9 cellular contexts compared by ENCODE assay signal in the genomic region with DNA sequence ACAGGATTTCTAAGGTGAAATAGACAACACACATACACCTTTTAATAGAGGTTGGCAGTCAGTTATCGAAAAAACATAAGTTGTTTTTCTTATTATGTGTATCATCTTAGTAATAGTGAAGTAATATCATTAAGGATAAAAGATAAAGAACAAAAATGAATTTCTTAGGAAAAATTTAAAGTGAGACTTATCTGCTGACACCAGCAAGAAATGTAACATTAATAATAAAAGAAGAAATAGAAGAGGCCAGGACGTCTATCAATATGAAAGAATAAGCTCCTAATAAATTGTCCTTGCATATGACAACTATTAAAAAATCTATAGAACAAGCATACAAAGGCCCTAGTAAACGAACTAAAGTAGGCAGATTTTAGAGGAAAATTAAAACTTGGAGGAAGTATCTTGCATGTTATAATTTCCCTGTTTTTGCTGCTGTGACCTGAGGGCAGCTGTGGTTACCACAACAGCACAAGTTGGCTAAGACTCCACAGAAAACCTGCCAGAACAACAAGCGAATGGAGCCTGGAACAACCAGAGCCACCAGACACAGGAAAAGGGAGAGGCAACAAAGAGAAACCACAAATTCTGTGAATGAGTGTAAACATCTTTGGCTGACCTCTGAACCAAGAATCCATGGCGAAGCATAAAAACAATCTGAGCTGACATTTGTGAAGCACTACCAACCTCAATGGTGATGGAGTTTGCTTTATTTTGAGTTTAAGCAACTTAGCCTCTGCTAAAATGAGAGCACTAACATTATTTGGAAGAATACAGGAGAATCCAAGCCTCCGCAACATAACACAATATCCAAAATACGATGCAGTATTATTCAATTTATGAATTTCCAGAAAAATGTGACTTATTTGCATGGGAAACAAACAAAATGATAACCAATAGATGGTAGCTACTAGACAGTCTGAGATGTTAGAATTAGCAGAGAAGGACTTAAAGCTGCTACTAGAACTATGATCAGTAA.
A peak's percentile ranks its signal among the peaks of the same experiment; 100 is the strongest.
DNase-seq lines count a peak whose midpoint lies in the region; ATAC-seq and TF ChIP-seq lines count a peak whose summit lies in the region.
"Had no signal": no experiment of that assay in that cellular context is flagged by ENCODE, and none has a peak within 500 bp of the region (broad histone marks: within the 10 kb centered on the region; RNA-seq: fewer than 3 reads in every experiment).

No MANE protein-coding gene starts in this region.

- H3K36me3 Mint-ChIP-seq in osteocyte (ENCODE audit: unreplicated experiment), result peaks cover 14% of the 10 kb centered on the region

- H3K4me3 Mint-ChIP-seq in osteocyte (ENCODE audit: unreplicated experiment), result peak overlapping the region; percentile 20

- H3K36me3 ChIP-seq in SK-N-MC (ENCODE audit: insufficient read depth, low read length), result no peaks in the 10 kb centered on the region

- ATAC-seq in HG02973 (IDR thresholded peaks at IDR 0.05; ENCODE audit: unreplicated experiment), result no peak

- H3K9me3 Mint-ChIP-seq in osteocyte (ENCODE audit: unreplicated experiment), result no peaks in the 10 kb centered on the region

- H3K4me1 Mint-ChIP-seq in osteocyte (ENCODE audit: unreplicated experiment), result peaks cover 57% of the 10 kb centered on the region

- no peaks in the 10 kb centered on the region for H3K9me3 ChIP-seq in SK-N-MC (ENCODE audit: low read depth, low read length)

- H3K4me3 ChIP-seq in SK-N-MC (no peak overlapping the region), fibroblast of the aortic adventitia (ENCODE audit: low read depth, low read length) (no peak overlapping the region)

- H3K27ac ChIP-seq in SK-N-MC, result peak overlapping the region; percentile 42; the same call in 1 of the 2 replicates

- H3K27ac Mint-ChIP-seq in osteocyte (ENCODE audit: unreplicated experiment), result peak overlapping the region; percentile 91

- no peaks in the 10 kb centered on the region for H3K27me3 Mint-ChIP-seq in osteocyte (ENCODE audit: unreplicated experiment)

- peak; percentile 32 for DNase-seq in ELR (ENCODE audit: low read depth)
- no peak for DNase-seq in SK-N-MC (ENCODE audit: low read depth, low spot score)
- DNase-seq in fibroblast of the aortic adventitia (ENCODE audit: low read depth), result peak; percentile 85
- no peak for DNase-seq in osteocyte (ENCODE audit: extremely low spot score, unreplicated experiment)
- no peak for DNase-seq in stimulated activated CD4-positive, alpha-beta T cell treated with anti-CD3 and anti-CD28 coated beads, Interleukin-4, amount 100 ng/mL, for 1 hour
- no peak for DNase-seq in COLO668 (lab: John Stamatoyannopoulos, UW; ENCODE audit: unreplicated experiment)
- no peak for DNase-seq in SK-N-DZ (ENCODE audit: low spot score)
- DNase-seq: NCI-H510A treated with DMSO at 0.1 percent for 48 hours had no signal

- no peak overlapping the region for H3K9ac ChIP-seq in SK-N-MC (ENCODE audit: insufficient read length)

- no peak for TF ChIP-seq CTCF in fibroblast of the aortic adventitia (IDR thresholded peaks at IDR 0.05; ENCODE audit: insufficient read depth, low read length)
- no peak for TF ChIP-seq CTCF in osteocyte (IDR thresholded peaks at IDR 0.05)

Comparison
In these comparisons a context has a peak if more than half of its experiments do, and no peak if none do; other contexts are left out.
1. DNase-seq: peak in ELR (single experiment) and fibroblast of the aortic adventitia (single experiment); none in SK-N-MC (single experiment), osteocyte (single experiment), stimulated activated CD4-positive, alpha-beta T cell treated with anti-CD3 and anti-CD28 coated beads, Interleukin-4, amount 100 ng/mL, for 1 hour (single experiment), COLO668 (single experiment) and SK-N-DZ (single experiment).